In the genomic region with DNA sequence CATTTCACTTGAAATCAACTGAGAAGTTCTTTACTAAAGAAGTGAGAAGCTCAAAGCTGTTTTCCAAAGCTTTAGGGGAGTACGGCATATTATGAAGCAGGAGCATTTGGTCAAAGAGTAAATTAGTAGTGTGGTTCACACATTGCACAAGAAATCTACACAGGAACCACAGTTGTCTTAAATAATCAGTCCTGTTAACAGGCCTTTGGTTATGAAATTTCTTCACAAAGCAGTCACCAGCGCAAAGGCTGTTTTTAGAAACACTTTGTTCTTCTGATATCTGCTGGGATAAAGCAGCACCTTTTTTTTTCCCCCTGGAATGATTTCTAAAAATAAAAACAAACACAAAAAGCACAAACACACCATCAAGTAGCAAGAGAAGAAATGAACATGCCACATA, we compare ENCODE assay signal across 14 cellular contexts.
DNase-seq lines count a peak whose midpoint lies in the region; ATAC-seq and TF ChIP-seq lines count a peak whose summit lies in the region.
"Had no signal": no experiment of that assay in that cellular context is flagged by ENCODE, and none has a peak within 500 bp of the region (broad histone marks: within the 10 kb centered on the region; RNA-seq: fewer than 3 reads in every experiment).

No MANE protein-coding gene starts in this region.

- ATAC-seq in left lobe of liver (peak; percentile 34), gastrocnemius medialis (peak; percentile 41 to 65)
- ATAC-seq: activated T-cell treated with anti-CD3 and anti-CD28 coated beads, Interleukin-2, amount 50 U/mL, for 4 hours had no signal

- H3K27ac ChIP-seq in gastrocnemius medialis = no peak overlapping the region

- in situ Hi-C loops in gastrocnemius medialis (cut with MboI; ENCODE audit: low sequenced_read_pairs in 4 of 4) = no loop called here

- no peaks in the 10 kb centered on the region for H3K27me3 ChIP-seq in gastrocnemius medialis

- no peaks in the 10 kb centered on the region for H3K36me3 ChIP-seq in gastrocnemius medialis

- TF ChIP-seq POLR2A in gastrocnemius medialis (IDR thresholded peaks at IDR 0.05) = no peak

- no peaks in the 10 kb centered on the region for H3K9me3 ChIP-seq in gastrocnemius medialis

- TF ChIP-seq CTCF in choroid plexus epithelial cell (conservative IDR thresholded peaks at IDR 0.05; ENCODE audit: low read depth, low read length) (no peak), gastrocnemius medialis (IDR thresholded peaks at IDR 0.05 in 4 of 5, conservative IDR thresholded peaks at IDR 0.05 in 1 of 5) (no peak)

- H3K4me3 ChIP-seq in choroid plexus epithelial cell (ENCODE audit: low read depth, low read length) (no peak overlapping the region), gastrocnemius medialis (no peak overlapping the region)

- intact Hi-C loops in gastrocnemius medialis (cut with DNase I; ENCODE audit: low total_unique reads) = no loop called here

- peaks cover 0 to 4% of the 10 kb centered on the region in 2 donors for H3K4me1 ChIP-seq in gastrocnemius medialis

- DNase-seq in LHCN-M2 (ENCODE audit: low read depth) = peak; percentile 61
- DNase-seq in choroid plexus epithelial cell (ENCODE audit: low read depth) = peak; percentile 23
- no peak for DNase-seq in left lobe of liver (ENCODE audit: low spot score)
- no peak for DNase-seq in gastrocnemius medialis
- no peak for DNase-seq in NCI-H2081 treated with DMSO at 0.1 percent for 48 hours (lab: John Stamatoyannopoulos, UW)
- no peak for DNase-seq in kidney glomerular epithelial cell (lab: John Stamatoyannopoulos, UW)
- no peak for DNase-seq in GM19238 (ENCODE audit: insufficient read length, low spot score)
- DNase-seq in HuH-7.5 (ENCODE audit: low spot score) = no peak
- DNase-seq: activated CD4-positive, alpha-beta T cell treated with anti-CD3 and anti-CD28 coated beads, Interleukin-2, amount 50 U/mL, for 1 hour; activated naive CD8-positive, alpha-beta T cell treated with anti-CD3 and anti-CD28 coated beads, Interleukin-2, amount 10 ng/mL, durations not matched to agents 7 days and 5 days; activated T-cell treated with anti-CD3 and anti-CD28 coated beads, Interleukin-2, amount 50 U/mL, for 4 hours; central memory CD4-positive, alpha-beta T cell; GF-D8; NCI-H1092 had no signal

Comparison
In these comparisons a context has a peak if more than half of its experiments do, and no peak if none do; other contexts are left out.
1. DNase-seq: peak in LHCN-M2 (single experiment) and choroid plexus epithelial cell (single experiment); none in left lobe of liver (single experiment), gastrocnemius medialis (0 of 2), NCI-H2081 treated with DMSO at 0.1 percent for 48 hours (single experiment), kidney glomerular epithelial cell (single experiment), GM19238 (single experiment) and HuH-7.5 (single experiment).